In genomic region chr3:122793568-122794416, GRCh38 we compare ENCODE assay signal across 1 cellular context.
A peak's percentile ranks its signal among the peaks of the same experiment; 100 is the strongest.
TF ChIP-seq lines count a peak whose summit lies in the region.

Gene HSPBAP1, minus strand, starts transcription at chr3:122793831. Its CDS starts 151 bp downstream, at chr3:122793680.

TF ChIP-seq in K562, 482 proteins besides CTCF, POLR2A, EP300 and RAD21 (continued from another document and continues in another):
- TF ChIP-seq XRCC5 (IDR thresholded peaks at IDR 0.05; ENCODE audit: low read depth, low read length) (no peak), ZNF212 (CRISPR knock-in tag; IDR thresholded peaks at IDR 0.05) (no peak), GTF2B (IDR thresholded peaks at IDR 0.05; ENCODE audit: extremely low read depth, insufficient read length) (no peak), TEAD4 (IDR thresholded peaks at IDR 0.05; ENCODE audit: low read length) (no peak; the same call in 1 of the 2 replicates), TEAD4 (CRISPR knock-in tag; IDR thresholded peaks at IDR 0.05; ENCODE audit: borderline replicate concordance) (no peak), ZNF639 (CRISPR knock-in tag; conservative IDR thresholded peaks at IDR 0.05 in 1 of 2, IDR thresholded peaks at IDR 0.05 in 1 of 2) (peak in 1 of 2 experiments; percentile 34; a peak in 1 of 4 replicates), MCM5 (IDR thresholded peaks at IDR 0.05; ENCODE audit: low read depth) (no peak), BACH1 (tag; IDR thresholded peaks at IDR 0.05) (no peak), PATZ1 (CRISPR knock-in tag; IDR thresholded peaks at IDR 0.05; ENCODE audit: borderline replicate concordance) (no peak), ZNF263 (CRISPR knock-in tag; IDR thresholded peaks at IDR 0.05; ENCODE audit: borderline replicate concordance) (no peak; the same call in none of the 2 replicates), ESRRA (IDR thresholded peaks at IDR 0.05; ENCODE audit: borderline replicate concordance, low read depth) (no peak), FOXA3 (CRISPR knock-in tag; conservative IDR thresholded peaks at IDR 0.05 in 1 of 2, IDR thresholded peaks at IDR 0.05 in 1 of 2) (no peak), PURB (CRISPR knock-in tag; IDR thresholded peaks at IDR 0.05; ENCODE audit: low read depth) (no peak), CSDE1 (IDR thresholded peaks at IDR 0.05) (no peak), ZBTB34 (CRISPR knock-in tag; IDR thresholded peaks at IDR 0.05) (no peak), POLR3A (IDR thresholded peaks at IDR 0.05; ENCODE audit: borderline replicate concordance, extremely low read depth, insufficient read depth, insufficient read length) (no peak), ZNF277 (CRISPR knock-in tag; IDR thresholded peaks at IDR 0.05; ENCODE audit: borderline replicate concordance) (no peak), RBM25 (IDR thresholded peaks at IDR 0.05; ENCODE audit: low read depth, low read length, severe bottlenecking) (no peak), ZNF12 (CRISPR knock-in tag; IDR thresholded peaks at IDR 0.05) (no peak), SIN3B (IDR thresholded peaks at IDR 0.05; ENCODE audit: low read depth) (no peak), ZNF518B (CRISPR knock-in tag; IDR thresholded peaks at IDR 0.05) (no peak), TRIM24 (IDR thresholded peaks at IDR 0.05) (peak; percentile 35 to 43; a peak in 1 of 4 replicates), PHF20 (IDR thresholded peaks at IDR 0.05; ENCODE audit: partially characterized antibody) (no peak), RB1 (IDR thresholded peaks at IDR 0.05; ENCODE audit: low read depth) (peak; percentile 22; the same call in 1 of the 2 replicates), ZNF282 (CRISPR knock-in tag; IDR thresholded peaks at IDR 0.05) (no peak), CTCFL (IDR thresholded peaks at IDR 0.05; ENCODE audit: borderline replicate concordance, insufficient read depth, low read depth, low read length, poor library complexity, severe bottlenecking) (no peak), ZNF347 (CRISPR knock-in tag; IDR thresholded peaks at IDR 0.05; ENCODE audit: low read depth) (no peak), KLF1 (tag; IDR thresholded peaks at IDR 0.05) (no peak), TSHZ1 (CRISPR knock-in tag; IDR thresholded peaks at IDR 0.05) (no peak), PYGO2 (tag; IDR thresholded peaks at IDR 0.05) (no peak), TCF3 (CRISPR knock-in tag; IDR thresholded peaks at IDR 0.05) (no peak), ZNF449 (CRISPR knock-in tag; IDR thresholded peaks at IDR 0.05) (no peak), PCBP1 (IDR thresholded peaks at IDR 0.05; ENCODE audit: low read depth, low read length, poor library complexity, severe bottlenecking) (no peak), PRDM10 (IDR thresholded peaks at IDR 0.05; ENCODE audit: partially characterized antibody) (peak; percentile 8)
